In the genomic region with DNA sequence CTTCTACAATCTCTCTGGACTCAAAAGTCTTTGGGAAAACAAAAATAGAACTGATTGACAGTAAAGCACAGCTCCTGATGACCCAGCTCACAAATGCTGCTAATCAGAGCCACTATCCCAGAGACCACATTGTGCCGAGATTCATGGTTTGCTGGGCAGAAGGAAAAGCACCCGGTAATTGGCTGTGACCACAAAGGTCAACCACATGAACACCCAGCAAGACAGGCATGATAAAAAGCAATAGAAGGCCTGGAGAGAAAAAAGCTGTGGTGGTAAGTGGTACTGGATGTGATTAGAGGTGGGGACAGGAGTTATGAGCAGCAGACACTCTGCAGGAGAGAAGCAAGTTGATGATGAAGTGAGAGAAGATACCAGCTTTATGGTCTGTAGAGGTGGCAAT, we compare ENCODE assay signal across 1 cellular context.
TF ChIP-seq lines count a peak whose summit lies in the region.

No MANE protein-coding gene starts in this region.

TF ChIP-seq in K562, 482 proteins besides CTCF, POLR2A, EP300 and RAD21 (continued from another document and continues in another):
- TF ChIP-seq DMBX1 (CRISPR knock-in tag; IDR thresholded peaks at IDR 0.05; ENCODE audit: borderline replicate concordance) (no peak; the same call in 1 of the 2 replicates), SMAD2 (IDR thresholded peaks at IDR 0.05; ENCODE audit: low read depth, low read length) (no peak), ZNF41 (CRISPR knock-in tag; conservative IDR thresholded peaks at IDR 0.05) (no peak), ZFP1 (CRISPR knock-in tag; IDR thresholded peaks at IDR 0.05) (no peak), ZNF507 (tag; conservative IDR thresholded peaks at IDR 0.05) (no peak), RFX5 (IDR thresholded peaks at IDR 0.05; ENCODE audit: low read depth, low read length) (no peak), C11orf30 (IDR thresholded peaks at IDR 0.05; ENCODE audit: low read depth) (no peak), TCF7L2 (IDR thresholded peaks at IDR 0.05; ENCODE audit: low read depth, low read length) (no peak), CBFA2T3 (IDR thresholded peaks at IDR 0.05) (peak; percentile 87), TFAM (CRISPR knock-in tag; conservative IDR thresholded peaks at IDR 0.05) (no peak), RBM14 (IDR thresholded peaks at IDR 0.05; ENCODE audit: borderline replicate concordance, insufficient read depth, low read depth, low read length) (no peak), ZNF282 (CRISPR knock-in tag; IDR thresholded peaks at IDR 0.05) (no peak), NFIC (IDR thresholded peaks at IDR 0.05) (0 out of 2 replicates have a peak, but pooled peaks have one; percentile 14), GTF2E2 (tag; IDR thresholded peaks at IDR 0.05) (no peak), PML (IDR thresholded peaks at IDR 0.05; ENCODE audit: low read length) (no peak), ZNF589 (CRISPR knock-in tag; IDR thresholded peaks at IDR 0.05; ENCODE audit: low read depth) (0 out of 2 replicates have a peak, but pooled peaks have one; percentile 38), CUX1 (CRISPR knock-in tag; IDR thresholded peaks at IDR 0.05) (no peak), STAT5A (IDR thresholded peaks at IDR 0.05; ENCODE audit: borderline replicate concordance, low read length) (peak; percentile 49; the same call in 1 of the 2 replicates), SP2 (IDR thresholded peaks at IDR 0.05; ENCODE audit: extremely low read depth, low read depth, low read length, poor library complexity, severe bottlenecking) (no peak), ZNF766 (CRISPR knock-in tag; conservative IDR thresholded peaks at IDR 0.05) (no peak), KLF10 (CRISPR knock-in tag; IDR thresholded peaks at IDR 0.05) (no peak), ZNF668 (CRISPR knock-in tag; IDR thresholded peaks at IDR 0.05) (no peak), BACH1 (tag; IDR thresholded peaks at IDR 0.05) (peak; percentile 37; the same call in 1 of the 2 replicates), KDM1A (IDR thresholded peaks at IDR 0.05) (peak; percentile 99), KAT2B (IDR thresholded peaks at IDR 0.05; ENCODE audit: low read depth, low read length) (no peak), HDAC2 (IDR thresholded peaks at IDR 0.05) (peak; percentile 95), POLR2AphosphoS5 (IDR thresholded peaks at IDR 0.05; ENCODE audit: control insufficient read depth, insufficient read depth, low read depth, low read length) (0 out of 2 replicates have a peak, but pooled peaks have one; percentile 41), XRCC3 (IDR thresholded peaks at IDR 0.05) (no peak), IRF2 (CRISPR knock-in tag; IDR thresholded peaks at IDR 0.05) (no peak), CBFB (CRISPR knock-in tag; IDR thresholded peaks at IDR 0.05) (peak; percentile 61; the same call in 1 of the 2 replicates), ZNF134 (CRISPR knock-in tag; conservative IDR thresholded peaks at IDR 0.05) (no peak), RCOR1 (IDR thresholded peaks at IDR 0.05; ENCODE audit: borderline replicate concordance in 1 of 2, low read depth in 2 of 2, low read length in 2 of 2) (peak; percentile 97 to 98), LCOR (CRISPR knock-in tag; IDR thresholded peaks at IDR 0.05) (no peak), KAT8 (IDR thresholded peaks at IDR 0.05; ENCODE audit: low read depth) (no peak), THRB (CRISPR knock-in tag; conservative IDR thresholded peaks at IDR 0.05) (no peak), KLF6 (CRISPR knock-in tag; IDR thresholded peaks at IDR 0.05; ENCODE audit: borderline replicate concordance) (no peak), BCL6 (CRISPR knock-in tag; IDR thresholded peaks at IDR 0.05) (no peak), NELFE (IDR thresholded peaks at IDR 0.05; ENCODE audit: insufficient read depth, insufficient read length) (no peak), ZNF408 (CRISPR knock-in tag; IDR thresholded peaks at IDR 0.05; ENCODE audit: low read depth) (no peak), ETV5 (CRISPR knock-in tag; IDR thresholded peaks at IDR 0.05; ENCODE audit: low read depth) (no peak), NCOR1 (IDR thresholded peaks at IDR 0.05) (0 out of 2 replicates have a peak, but pooled peaks have one; percentile 18), MCM3 (IDR thresholded peaks at IDR 0.05) (no peak), FOXP1 (CRISPR knock-in tag; IDR thresholded peaks at IDR 0.05) (no peak), GATAD2A (IDR thresholded peaks at IDR 0.05) (no peak), EP400 (IDR thresholded peaks at IDR 0.05) (no peak), SAFB (IDR thresholded peaks at IDR 0.05; ENCODE audit: borderline replicate concordance, low read depth, low read length) (no peak), NONO (IDR thresholded peaks at IDR 0.05; ENCODE audit: low read depth in 2 of 2, low read length in 1 of 2) (no peak), TAF9B (IDR thresholded peaks at IDR 0.05; ENCODE audit: partially characterized antibody) (no peak)
- TF ChIP-seq, protein P1, sequence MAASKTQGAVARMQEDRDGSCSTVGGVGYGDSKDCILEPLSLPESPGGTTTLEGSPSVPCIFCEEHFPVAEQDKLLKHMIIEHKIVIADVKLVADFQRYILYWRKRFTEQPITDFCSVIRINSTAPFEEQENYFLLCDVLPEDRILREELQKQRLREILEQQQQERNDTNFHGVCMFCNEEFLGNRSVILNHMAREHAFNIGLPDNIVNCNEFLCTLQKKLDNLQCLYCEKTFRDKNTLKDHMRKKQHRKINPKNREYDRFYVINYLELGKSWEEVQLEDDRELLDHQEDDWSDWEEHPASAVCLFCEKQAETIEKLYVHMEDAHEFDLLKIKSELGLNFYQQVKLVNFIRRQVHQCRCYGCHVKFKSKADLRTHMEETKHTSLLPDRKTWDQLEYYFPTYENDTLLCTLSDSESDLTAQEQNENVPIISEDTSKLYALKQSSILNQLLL (CRISPR knock-in tag; IDR thresholded peaks at IDR 0.05; ENCODE audit: borderline replicate concordance), result no peak
- TF ChIP-seq, protein P2, sequence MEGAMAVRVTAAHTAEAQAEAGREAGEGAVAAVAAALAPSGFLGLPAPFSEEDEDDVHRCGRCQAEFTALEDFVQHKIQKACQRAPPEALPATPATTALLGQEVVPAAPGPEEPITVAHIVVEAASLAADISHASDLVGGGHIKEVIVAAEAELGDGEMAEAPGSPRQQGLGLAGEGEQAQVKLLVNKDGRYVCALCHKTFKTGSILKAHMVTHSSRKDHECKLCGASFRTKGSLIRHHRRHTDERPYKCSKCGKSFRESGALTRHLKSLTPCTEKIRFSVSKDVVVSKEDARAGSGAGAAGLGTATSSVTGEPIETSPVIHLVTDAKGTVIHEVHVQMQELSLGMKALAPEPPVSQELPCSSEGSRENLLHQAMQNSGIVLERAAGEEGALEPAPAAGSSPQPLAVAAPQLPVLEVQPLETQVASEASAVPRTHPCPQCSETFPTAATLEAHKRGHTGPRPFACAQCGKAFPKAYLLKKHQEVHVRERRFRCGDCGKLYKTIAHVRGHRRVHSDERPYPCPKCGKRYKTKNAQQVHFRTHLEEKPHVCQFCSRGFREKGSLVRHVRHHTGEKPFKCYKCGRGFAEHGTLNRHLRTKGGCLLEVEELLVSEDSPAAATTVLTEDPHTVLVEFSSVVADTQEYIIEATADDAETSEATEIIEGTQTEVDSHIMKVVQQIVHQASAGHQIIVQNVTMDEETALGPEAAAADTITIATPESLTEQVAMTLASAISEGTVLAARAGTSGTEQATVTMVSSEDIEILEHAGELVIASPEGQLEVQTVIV (CRISPR knock-in tag; IDR thresholded peaks at IDR 0.05; ENCODE audit: borderline replicate concordance), result no peak
- TF ChIP-seq, protein P3, sequence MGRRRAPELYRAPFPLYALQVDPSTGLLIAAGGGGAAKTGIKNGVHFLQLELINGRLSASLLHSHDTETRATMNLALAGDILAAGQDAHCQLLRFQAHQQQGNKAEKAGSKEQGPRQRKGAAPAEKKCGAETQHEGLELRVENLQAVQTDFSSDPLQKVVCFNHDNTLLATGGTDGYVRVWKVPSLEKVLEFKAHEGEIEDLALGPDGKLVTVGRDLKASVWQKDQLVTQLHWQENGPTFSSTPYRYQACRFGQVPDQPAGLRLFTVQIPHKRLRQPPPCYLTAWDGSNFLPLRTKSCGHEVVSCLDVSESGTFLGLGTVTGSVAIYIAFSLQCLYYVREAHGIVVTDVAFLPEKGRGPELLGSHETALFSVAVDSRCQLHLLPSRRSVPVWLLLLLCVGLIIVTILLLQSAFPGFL (CRISPR knock-in tag; IDR thresholded peaks at IDR 0.05), result no peak
- TF ChIP-seq, protein P4, sequence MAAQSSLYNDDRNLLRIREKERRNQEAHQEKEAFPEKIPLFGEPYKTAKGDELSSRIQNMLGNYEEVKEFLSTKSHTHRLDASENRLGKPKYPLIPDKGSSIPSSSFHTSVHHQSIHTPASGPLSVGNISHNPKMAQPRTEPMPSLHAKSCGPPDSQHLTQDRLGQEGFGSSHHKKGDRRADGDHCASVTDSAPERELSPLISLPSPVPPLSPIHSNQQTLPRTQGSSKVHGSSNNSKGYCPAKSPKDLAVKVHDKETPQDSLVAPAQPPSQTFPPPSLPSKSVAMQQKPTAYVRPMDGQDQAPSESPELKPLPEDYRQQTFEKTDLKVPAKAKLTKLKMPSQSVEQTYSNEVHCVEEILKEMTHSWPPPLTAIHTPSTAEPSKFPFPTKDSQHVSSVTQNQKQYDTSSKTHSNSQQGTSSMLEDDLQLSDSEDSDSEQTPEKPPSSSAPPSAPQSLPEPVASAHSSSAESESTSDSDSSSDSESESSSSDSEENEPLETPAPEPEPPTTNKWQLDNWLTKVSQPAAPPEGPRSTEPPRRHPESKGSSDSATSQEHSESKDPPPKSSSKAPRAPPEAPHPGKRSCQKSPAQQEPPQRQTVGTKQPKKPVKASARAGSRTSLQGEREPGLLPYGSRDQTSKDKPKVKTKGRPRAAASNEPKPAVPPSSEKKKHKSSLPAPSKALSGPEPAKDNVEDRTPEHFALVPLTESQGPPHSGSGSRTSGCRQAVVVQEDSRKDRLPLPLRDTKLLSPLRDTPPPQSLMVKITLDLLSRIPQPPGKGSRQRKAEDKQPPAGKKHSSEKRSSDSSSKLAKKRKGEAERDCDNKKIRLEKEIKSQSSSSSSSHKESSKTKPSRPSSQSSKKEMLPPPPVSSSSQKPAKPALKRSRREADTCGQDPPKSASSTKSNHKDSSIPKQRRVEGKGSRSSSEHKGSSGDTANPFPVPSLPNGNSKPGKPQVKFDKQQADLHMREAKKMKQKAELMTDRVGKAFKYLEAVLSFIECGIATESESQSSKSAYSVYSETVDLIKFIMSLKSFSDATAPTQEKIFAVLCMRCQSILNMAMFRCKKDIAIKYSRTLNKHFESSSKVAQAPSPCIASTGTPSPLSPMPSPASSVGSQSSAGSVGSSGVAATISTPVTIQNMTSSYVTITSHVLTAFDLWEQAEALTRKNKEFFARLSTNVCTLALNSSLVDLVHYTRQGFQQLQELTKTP (IDR thresholded peaks at IDR 0.05; ENCODE audit: low read depth in 1 of 2, partially characterized antibody in 2 of 2), result no peak
- TF ChIP-seq, protein P5, sequence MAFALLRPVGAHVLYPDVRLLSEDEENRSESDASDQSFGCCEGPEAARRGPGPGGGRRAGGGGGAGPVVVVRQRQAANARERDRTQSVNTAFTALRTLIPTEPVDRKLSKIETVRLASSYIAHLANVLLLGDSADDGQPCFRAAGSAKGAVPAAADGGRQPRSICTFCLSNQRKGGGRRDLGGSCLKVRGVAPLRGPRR (CRISPR knock-in tag; IDR thresholded peaks at IDR 0.05), result no peak
- TF ChIP-seq, protein P6, sequence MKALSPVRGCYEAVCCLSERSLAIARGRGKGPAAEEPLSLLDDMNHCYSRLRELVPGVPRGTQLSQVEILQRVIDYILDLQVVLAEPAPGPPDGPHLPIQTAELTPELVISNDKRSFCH (CRISPR knock-in tag; IDR thresholded peaks at IDR 0.05), result no peak
- TF ChIP-seq, protein P6 (tag; IDR thresholded peaks at IDR 0.05), result peak; percentile 91
